ENCODE assay signal across 12 cellular contexts in the genomic region with DNA sequence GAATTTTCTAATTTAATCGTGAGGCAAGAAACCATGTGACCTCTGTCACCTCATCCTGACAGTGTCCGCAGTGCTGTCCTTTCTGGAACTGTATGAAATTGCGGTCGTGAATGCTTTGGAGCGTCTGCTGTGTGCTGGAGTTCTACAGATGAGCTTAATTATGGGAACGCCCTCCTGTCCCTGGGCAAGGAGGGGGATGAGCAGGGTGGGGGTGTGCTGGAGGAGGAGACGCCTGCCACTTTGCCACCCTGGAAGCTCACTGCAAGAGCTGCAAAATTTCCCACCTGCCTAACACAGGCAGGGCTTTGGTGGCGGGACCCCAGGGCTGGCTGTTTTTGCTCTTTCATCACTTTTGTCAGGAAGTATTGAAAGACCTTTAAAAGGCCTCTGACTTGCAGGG. TPM values are rescaled to one million over a fixed set of nuclear protein-coding genes. Genes with fewer than 3 reads are reported as not detected.
A peak's percentile ranks its signal among the peaks of the same experiment; 100 is the strongest.
DNase-seq lines count a peak whose midpoint lies in the region; ATAC-seq and TF ChIP-seq lines count a peak whose summit lies in the region.
"Had no signal": no experiment of that assay in that cellular context is flagged by ENCODE, and none has a peak within 500 bp of the region (broad histone marks: within the 10 kb centered on the region; RNA-seq: fewer than 3 reads in every experiment).

No MANE protein-coding gene starts in this region.

- H3K9me3 ChIP-seq in OCI-LY3 (ENCODE audit: insufficient read depth, low read length) (no peaks in the 10 kb centered on the region), esophagus (ENCODE audit: control insufficient read depth in 2 of 2, insufficient read depth in 1 of 2, low read depth in 1 of 2, low read length in 1 of 2) (no peaks in the 10 kb centered on the region)

- H2AFZ ChIP-seq in OCI-LY3 (ENCODE audit: low read depth, low read length), result no peak overlapping the region

- DNase-seq in activated CD8-positive, alpha-beta memory T cell treated with anti-CD3 and anti-CD28 coated beads, Interleukin-2, amount 10 ng/mL, durations not matched to agents 7 days and 5 days, result no peak
- no peak for DNase-seq in activated CD8-positive, alpha-beta memory T cell treated with anti-CD3 and anti-CD28 coated beads, Interleukin-2, amount 50 U/mL, for 48 hours
- DNase-seq in stimulated activated naive CD8-positive, alpha-beta T cell treated with anti-CD3 and anti-CD28 coated beads, Interleukin-15, amount 100 ng/mL, for 72 hours, result no peak
- DNase-seq in NCI-H1105 (lab: John Stamatoyannopoulos, UW) (no peak), 8988T (no peak)
- DNase-seq: H9, hippocampal formation had no signal

- H3K4me3 ChIP-seq in OCI-LY3 (ENCODE audit: low read length) (peak overlapping the region; percentile 74), esophagus (ENCODE audit: low read depth in 1 of 2, low read length in 2 of 2) (no peak overlapping the region)

- H3K79me2 ChIP-seq in OCI-LY3 (ENCODE audit: low read length), result peaks cover 51% of the 10 kb centered on the region

- peaks cover 75% of the 10 kb centered on the region for H3K4me1 ChIP-seq in OCI-LY3 (ENCODE audit: low read length)
- peaks cover 3 to 18% of the 10 kb centered on the region in 2 donors for H3K4me1 ChIP-seq in esophagus (ENCODE audit: control insufficient read depth in 2 of 2, insufficient read depth in 2 of 2, low read length in 1 of 2)

- peaks cover 5% of the 10 kb centered on the region for H3K36me3 Mint-ChIP-seq in activated CD8-positive, alpha-beta memory T cell treated with anti-CD3 and anti-CD28 coated beads, Interleukin-2, amount 10 ng/mL, durations not matched to agents 7 days and 5 days

- peak overlapping the region; percentile 95 for H3K4me2 ChIP-seq in OCI-LY3 (ENCODE audit: low read length)

- H3K27ac ChIP-seq in OCI-LY3 (ENCODE audit: low read length) (peak overlapping the region; percentile 86), esophagus (ENCODE audit: low read depth in 2 of 2, low read length in 1 of 2) (peak overlapping the region; percentile 58 to 78)
- H3K27ac ChIP-seq: HL-60 had no signal

- 76 to 82% methylated on average over 8 of the region's 8 CpGs for WGBS in esophagus, 2 donors

- no peak for TF ChIP-seq CTCF in OCI-LY3 (IDR thresholded peaks at IDR 0.05; ENCODE audit: low read depth, low read length)

- H3K4me1 Mint-ChIP-seq in activated CD8-positive, alpha-beta memory T cell treated with anti-CD3 and anti-CD28 coated beads, Interleukin-2, amount 10 ng/mL, durations not matched to agents 7 days and 5 days, result peaks cover 93% of the 10 kb centered on the region
- peaks cover 94% of the 10 kb centered on the region for H3K4me1 Mint-ChIP-seq in stimulated activated naive CD8-positive, alpha-beta T cell treated with anti-CD3 and anti-CD28 coated beads, Interleukin-15, amount 100 ng/mL, for 72 hours

- peaks cover 44% of the 10 kb centered on the region for H4K20me1 ChIP-seq in OCI-LY3 (ENCODE audit: insufficient read depth, low read length)

- H3K27ac Mint-ChIP-seq in activated CD8-positive, alpha-beta memory T cell treated with anti-CD3 and anti-CD28 coated beads, Interleukin-2, amount 10 ng/mL, durations not matched to agents 7 days and 5 days, result peak overlapping the region; percentile 97
- H3K27ac Mint-ChIP-seq in stimulated activated naive CD8-positive, alpha-beta T cell treated with anti-CD3 and anti-CD28 coated beads, Interleukin-15, amount 100 ng/mL, for 72 hours, result peak overlapping the region; percentile 90 to 94
- H3K27ac Mint-ChIP-seq: H9 had no signal

- peak overlapping the region; percentile 32; the same call in 1 of the 2 replicates for H3K9ac ChIP-seq in OCI-LY3 (ENCODE audit: low read length)

- no peaks in the 10 kb centered on the region for H3K27me3 Mint-ChIP-seq in activated CD8-positive, alpha-beta memory T cell treated with anti-CD3 and anti-CD28 coated beads, Interleukin-2, amount 10 ng/mL, durations not matched to agents 7 days and 5 days
- no peaks in the 10 kb centered on the region for H3K27me3 Mint-ChIP-seq in stimulated activated naive CD8-positive, alpha-beta T cell treated with anti-CD3 and anti-CD28 coated beads, Interleukin-15, amount 100 ng/mL, for 72 hours

- H3K36me3 ChIP-seq in OCI-LY3 (replicated peaks; ENCODE audit: low read depth, low read length) (peaks cover 5% of the 10 kb centered on the region), esophagus (ENCODE audit: control insufficient read depth in 2 of 2, insufficient read depth in 2 of 2, low read length in 1 of 2) (peaks cover 0 to 3% of the 10 kb centered on the region in 2 donors)

- peak overlapping the region; percentile 72 for H3K4me3 Mint-ChIP-seq in activated CD8-positive, alpha-beta memory T cell treated with anti-CD3 and anti-CD28 coated beads, Interleukin-2, amount 10 ng/mL, durations not matched to agents 7 days and 5 days
- peak overlapping the region; percentile 73 to 83 for H3K4me3 Mint-ChIP-seq in stimulated activated naive CD8-positive, alpha-beta T cell treated with anti-CD3 and anti-CD28 coated beads, Interleukin-15, amount 100 ng/mL, for 72 hours
- H3K4me3 Mint-ChIP-seq: H9, neural crest cell had no signal

- CTCF ChIA-PET in activated CD8-positive, alpha-beta memory T cell treated with anti-CD3 and anti-CD28 coated beads, Interleukin-2, amount 10 ng/mL, durations not matched to agents 7 days and 5 days (lab: Charles Lee), result interaction anchor here (1.4 to 24.4 kb wide), 3 partner anchors 22 to 168 kb away, joined by 3 to 401 read pairs (median 6); no protein-coding TSS in a partner anchor

- no peak for ATAC-seq in activated CD8-positive, alpha-beta memory T cell treated with anti-CD3 and anti-CD28 coated beads, Interleukin-2, amount 10 ng/mL, durations not matched to agents 7 days and 5 days
- ATAC-seq in stimulated activated naive CD8-positive, alpha-beta T cell treated with anti-CD3 and anti-CD28 coated beads, Interleukin-15, amount 100 ng/mL, for 72 hours, result no peak
- no peak for ATAC-seq in activated CD4-positive, CD25-positive, alpha-beta regulatory T cell treated with anti-CD3 and anti-CD28 coated beads, Interleukin-2, amount 50 U/mL, for 24 hours

- H3K27me3 ChIP-seq in OCI-LY3 (ENCODE audit: low read depth, low read length), result peaks cover 3% of the 10 kb centered on the region; the same call in 1 of the 2 replicates
- H3K27me3 ChIP-seq in esophagus (ENCODE audit: control insufficient read depth in 1 of 2, insufficient read depth in 2 of 2, low read length in 2 of 2), result no peaks in the 10 kb centered on the region

- no peaks in the 10 kb centered on the region for H3K9me3 Mint-ChIP-seq in activated CD8-positive, alpha-beta memory T cell treated with anti-CD3 and anti-CD28 coated beads, Interleukin-2, amount 10 ng/mL, durations not matched to agents 7 days and 5 days (ENCODE audit: low read depth)
- no peaks in the 10 kb centered on the region for H3K9me3 Mint-ChIP-seq in stimulated activated naive CD8-positive, alpha-beta T cell treated with anti-CD3 and anti-CD28 coated beads, Interleukin-15, amount 100 ng/mL, for 72 hours
- H3K9me3 Mint-ChIP-seq: H9 had no signal

RNA-seq across cellular contexts. Expression of gene LPIN1, which starts 6.5 kb away (rescaled TPM):
- total RNA-seq in activated CD8-positive, alpha-beta memory T cell treated with anti-CD3 and anti-CD28 coated beads, Interleukin-2, amount 10 ng/mL, durations not matched to agents 7 days and 5 days, result 10 to 100 TPM; 57.1 to 76.4 TPM
- 10 to 100 TPM; 25.5 to 65.4 TPM for polyA plus RNA-seq in esophagus
